Comparison of ENCODE assay signal across 30 cellular contexts in genomic region chr17:10777131-10777805, GRCh38. TPM values are rescaled to one million over a fixed set of nuclear protein-coding genes. Genes with fewer than 3 reads are reported as not detected.
A peak's percentile ranks its signal among the peaks of the same experiment; 100 is the strongest.
DNase-seq lines count a peak whose midpoint lies in the region; ATAC-seq and TF ChIP-seq lines count a peak whose summit lies in the region.
"Had no signal": no experiment of that assay in that cellular context is flagged by ENCODE, and none has a peak within 500 bp of the region (broad histone marks: within the 10 kb centered on the region; RNA-seq: fewer than 3 reads in every experiment).

No MANE protein-coding gene starts in this region.

- POLR2A ChIA-PET in Caco-2 (lab: Charles Lee), result no interaction called here

- H3K36me3 ChIP-seq in Caco-2 (ENCODE audit: control insufficient read depth, insufficient read depth, low read length), result no peaks in the 10 kb centered on the region
- H3K36me3 ChIP-seq in colonic mucosa, result no peaks in the 10 kb centered on the region
- H3K36me3 ChIP-seq in mucosa of descending colon (ENCODE audit: low read depth), result no peaks in the 10 kb centered on the region
- H3K36me3 ChIP-seq in stomach, result no peaks in the 10 kb centered on the region
- H3K36me3 ChIP-seq: SJCRH30 had no signal

- H3K36me3 Mint-ChIP-seq in Caco-2 (ENCODE audit: insufficient read depth, unreplicated experiment), result no peaks in the 10 kb centered on the region
- H3K36me3 Mint-ChIP-seq in activated T-cell treated with anti-CD3 and anti-CD28 coated beads, Interleukin-2, amount 50 U/mL, for 4 hours (ENCODE audit: insufficient read depth), result no peaks in the 10 kb centered on the region

- H3K4me3 Mint-ChIP-seq in Caco-2 (ENCODE audit: unreplicated experiment), result no peak overlapping the region
- H3K4me3 Mint-ChIP-seq in activated T-cell treated with anti-CD3 and anti-CD28 coated beads, Interleukin-2, amount 50 U/mL, for 4 hours, result no peak overlapping the region

- no peak overlapping the region for H3K4me3 ChIP-seq in Caco-2 (ENCODE audit: low read depth, low read length)
- H3K4me3 ChIP-seq in colonic mucosa, result no peak overlapping the region
- no peak overlapping the region for H3K4me3 ChIP-seq in mucosa of descending colon
- H3K4me3 ChIP-seq in stomach, result no peak overlapping the region
- H3K4me3 ChIP-seq: SJCRH30 had no signal

- H3K27ac ChIP-seq in colonic mucosa (peak overlapping the region; percentile 90), stomach (peak overlapping the region; percentile 34 to 68 (median 61))
- H3K27ac ChIP-seq: SJCRH30 had no signal

- TF ChIP-seq EP300 in stomach (IDR thresholded peaks at IDR 0.05), result no peak

- H3K27me3 ChIP-seq in Caco-2 (replicated peaks; ENCODE audit: control insufficient read depth, insufficient read depth, low read length) (no peaks in the 10 kb centered on the region), colonic mucosa (no peaks in the 10 kb centered on the region), stomach (no peaks in the 10 kb centered on the region)
- H3K27me3 ChIP-seq: SJCRH30 had no signal

- H3K9me3 ChIP-seq in Caco-2 (no peaks in the 10 kb centered on the region), colonic mucosa (no peaks in the 10 kb centered on the region), mucosa of descending colon (peaks cover 5% of the 10 kb centered on the region), stomach (peaks cover 0 to 5% (median 3%) of the 10 kb centered on the region in 4 donors)
- H3K9me3 ChIP-seq: SJCRH30 had no signal

- H3K27me3 Mint-ChIP-seq in Caco-2 (ENCODE audit: insufficient read depth, unreplicated experiment), result no peaks in the 10 kb centered on the region
- no peaks in the 10 kb centered on the region for H3K27me3 Mint-ChIP-seq in activated T-cell treated with anti-CD3 and anti-CD28 coated beads, Interleukin-2, amount 50 U/mL, for 4 hours (ENCODE audit: low read depth)

- TF ChIP-seq CTCF in Caco-2 (IDR thresholded peaks at IDR 0.05; ENCODE audit: insufficient read depth in 1 of 2, low read depth in 1 of 2, low read length in 1 of 2, severe bottlenecking in 1 of 2, unreplicated experiment in 1 of 2), result no peak
- TF ChIP-seq CTCF in colonic mucosa (IDR thresholded peaks at IDR 0.05), result no peak
- TF ChIP-seq CTCF in mucosa of descending colon (IDR thresholded peaks at IDR 0.05), result no peak
- no peak for TF ChIP-seq CTCF in stomach (IDR thresholded peaks at IDR 0.05)

- no peak for TF ChIP-seq POLR2A in stomach (IDR thresholded peaks at IDR 0.05)

- H3K4me1 ChIP-seq in Caco-2 (peaks cover 5% of the 10 kb centered on the region), colonic mucosa (no peaks in the 10 kb centered on the region), mucosa of descending colon (ENCODE audit: low read depth) (peaks cover 38% of the 10 kb centered on the region), stomach (peaks cover 7 to 27% (median 8%) of the 10 kb centered on the region in 4 donors)
- H3K4me1 ChIP-seq: SJCRH30 had no signal

- peak overlapping the region in 1 of 2 donors; percentile 53 for H3K9ac ChIP-seq in colonic mucosa (ENCODE audit: low read depth in 2 of 2, low read length in 2 of 2)

- H3K27ac Mint-ChIP-seq in Caco-2 (ENCODE audit: unreplicated experiment), result peak overlapping the region; percentile 92

- BruUV-seq in Caco-2 (replicated peaks; lab: Mats Ljungman, UMichigan), result no TSS peak

- 48 to 71% (median 56%) methylated on average over 11 of the region's 11 CpGs for WGBS in stomach, 5 donors

- no peaks in the 10 kb centered on the region for H3K9me3 Mint-ChIP-seq in Caco-2 (ENCODE audit: unreplicated experiment)
- H3K9me3 Mint-ChIP-seq in activated T-cell treated with anti-CD3 and anti-CD28 coated beads, Interleukin-2, amount 50 U/mL, for 4 hours, result peaks cover 6% of the 10 kb centered on the region

- CTCF ChIA-PET in Caco-2 (lab: Charles Lee), result no interaction called here

- peaks cover 7% of the 10 kb centered on the region for H3K4me1 Mint-ChIP-seq in Caco-2 (ENCODE audit: low read depth, unreplicated experiment)
- no peaks in the 10 kb centered on the region for H3K4me1 Mint-ChIP-seq in activated T-cell treated with anti-CD3 and anti-CD28 coated beads, Interleukin-2, amount 50 U/mL, for 4 hours (ENCODE audit: low read depth)

- intact Hi-C loops in Caco-2 (cut with micrococcal nuclease; ENCODE audit: unreplicated experiment) (no loop called here), colonic mucosa (cut with DNase I) (no loop called here), mucosa of descending colon (cut with DNase I, micrococcal nuclease) (no loop called here), stomach (cut with DNase I; ENCODE audit: low total_unique reads) (no loop called here)

- peak; percentile 44 for ATAC-seq in mucosa of descending colon
- ATAC-seq in activated T-cell treated with anti-CD3 and anti-CD28 coated beads, Interleukin-2, amount 50 U/mL, for 4 hours, result no peak
- ATAC-seq: HCT116, PC-3, Right ventricle myocardium inferior had no signal

- DNase-seq in Caco-2 (no peak), colonic mucosa (peak; percentile 49), mucosa of descending colon (peak in 1 of 3 donors; percentile 57), stomach (no peak)
- DNase-seq in activated CD4-positive, alpha-beta T cell treated with anti-CD3 and anti-CD28 coated beads, Interleukin-2, amount 50 U/mL, for 48 hours, result no peak
- DNase-seq in activated T-cell treated with anti-CD3 and anti-CD28 coated beads, Interleukin-2, amount 50 U/mL, for 4 hours, result no peak
- DNase-seq in activated CD4-positive, alpha-beta T cell treated with anti-CD3 and anti-CD28 coated beads, Interleukin-2, amount 50 U/mL, for 4 hours, result no peak
- DNase-seq: 8988T; ACHN; DMS153; DND-41; Karpas-422; NCI-H1092; NCI-H1417 treated with DMSO at 0.1 percent for 48 hours; NCI-H187; NCI-H2081 treated with DMSO at 0.1 percent for 48 hours; NCI-H2171; NCI-H226; NCI-H510A treated with DMSO at 0.1 percent for 48 hours; NCI-H748 treated with DMSO at 0.1 percent for 48 hours; NK-92 treated with Interleukin-12 subunit alpha and Interleukin-12 subunit beta, amount 100 ng/mL, for 24 hours; PC-3; SJCRH30 had no signal

RNA-seq across cellular contexts. Expression of gene TMEM238L, which starts 26.6 kb away (rescaled TPM):
- total RNA-seq in Caco-2 (2022), result not detected in 2 replicates
- total RNA-seq in colonic mucosa, result 10 to 100 TPM; 63.1 to 68.8 TPM
- total RNA-seq in mucosa of descending colon, result 100 to 1,000 TPM in 1 of 3 donors, 10 to 100 TPM in 2; 47.5 to 122 (median 76.5) TPM
- total RNA-seq in stomach, result 100 to 1,000 TPM in 1 of 5 donors, 10 to 100 TPM in 4; 18.7 to 190 (median 51.2) TPM
- polyA plus RNA-seq in stomach, result 10 to 100 TPM in 2 of 3 donors, 1 to 10 TPM in 1; 2.2 to 55.9 (median 19.2) TPM
- not detected for total RNA-seq in activated T-cell treated with anti-CD3 and anti-CD28 coated beads, Interleukin-2, amount 50 U/mL, for 4 hours
- total RNA-seq: H1, HepG2, HT1080, PC-3, Right ventricle myocardium inferior, RPMI7951, SJCRH30 had no signal
- polyA plus RNA-seq: BJ, H1, HepG2 had no signal

RNA-seq across cellular contexts. Expression of gene TMEM220, which starts 47.4 kb away (rescaled TPM):
- total RNA-seq in Caco-2 (2022) (not detected in 2 replicates), colonic mucosa (10 to 100 TPM; 14.5 to 17.6 TPM), mucosa of descending colon (10 to 100 TPM; 14.9 to 29.5 (median 22.4) TPM), stomach (10 to 100 TPM in 1 of 5 donors, 1 to 10 TPM in 2, not detected in 2; 4.9 to 14.1 (median 9.4) TPM)
- 1 to 10 TPM; 6.0 to 8.3 (median 7.9) TPM for polyA plus RNA-seq in stomach
- 1 to 10 TPM; 1.7 to 3.0 (median 1.8) TPM for total RNA-seq in activated T-cell treated with anti-CD3 and anti-CD28 coated beads, Interleukin-2, amount 50 U/mL, for 4 hours

Comparison
In these comparisons a context has a peak if more than half of its experiments do, and no peak if none do; other contexts are left out.
1. RNA of gene TMEM238L, which starts 26.6 kb away (total RNA-seq): 47.5 to 122 TPM in mucosa of descending colon, 63.1 to 68.8 TPM in colonic mucosa and 18.7 to 190 TPM in stomach; not detected in Caco-2 and not detected in activated T-cell treated with anti-CD3 and anti-CD28 coated beads, Interleukin-2, amount 50 U/mL, for 4 hours; every median in the first group is over 10 times any median in the second.